In genomic region chr3:58899159-58899952, GRCh38 we compare ENCODE assay signal across 8 cellular contexts.
A peak's percentile ranks its signal among the peaks of the same experiment; 100 is the strongest.
DNase-seq lines count a peak whose midpoint lies in the region; ATAC-seq and TF ChIP-seq lines count a peak whose summit lies in the region.

No MANE protein-coding gene starts in this region.

- H3K36me3 ChIP-seq in endodermal cell (ENCODE audit: control insufficient read depth, insufficient read depth, low read length) (no peaks in the 10 kb centered on the region), gastrocnemius medialis (no peaks in the 10 kb centered on the region), Caco-2 (ENCODE audit: control insufficient read depth, insufficient read depth, low read length) (no peaks in the 10 kb centered on the region)

- no peak overlapping the region for H3K4me3 Mint-ChIP-seq in endodermal cell
- no peak overlapping the region for H3K4me3 Mint-ChIP-seq in Caco-2 (ENCODE audit: unreplicated experiment)

- H3K27ac ChIP-seq in endodermal cell (ENCODE audit: low read depth, low read length) (no peak overlapping the region), gastrocnemius medialis (peak overlapping the region in 1 of 4 donors; percentile 49)

- peak; percentile 47 for DNase-seq in endodermal cell
- DNase-seq in gastrocnemius medialis = peak in 1 of 2 donors; percentile 18
- no peak for DNase-seq in DMS153 (lab: John Stamatoyannopoulos, UW)
- DNase-seq in NCI-H187 (lab: John Stamatoyannopoulos, UW) = no peak
- DNase-seq in Caco-2 = no peak

- H3K36me3 Mint-ChIP-seq in endodermal cell (ENCODE audit: low read depth) = peaks cover 4% of the 10 kb centered on the region
- no peaks in the 10 kb centered on the region for H3K36me3 Mint-ChIP-seq in Caco-2 (ENCODE audit: insufficient read depth, unreplicated experiment)

- CTCF ChIA-PET in Caco-2 (lab: Charles Lee) = no interaction called here

- POLR2A ChIA-PET in Caco-2 (lab: Charles Lee) = no interaction called here

- peak; percentile 86 for ATAC-seq in GM19023 (IDR thresholded peaks at IDR 0.05; ENCODE audit: unreplicated experiment)
- peak; percentile 92 for ATAC-seq in HG02884 (IDR thresholded peaks at IDR 0.05; ENCODE audit: unreplicated experiment)
- peak; percentile 58 for ATAC-seq in SK-N-SH treated with all-trans-retinoic acid at 6 μM for 48 hours
- peak; percentile 44 to 56 for ATAC-seq in gastrocnemius medialis

- H3K9me3 ChIP-seq in endodermal cell (ENCODE audit: control insufficient read depth, low read length) = peaks cover 37% of the 10 kb centered on the region
- H3K9me3 ChIP-seq in gastrocnemius medialis = no peaks in the 10 kb centered on the region
- H3K9me3 ChIP-seq in Caco-2 = peaks cover 7% of the 10 kb centered on the region; the same call in 1 of the 2 replicates

- intact Hi-C loops in gastrocnemius medialis (cut with DNase I; ENCODE audit: low total_unique reads) = no loop called here
- intact Hi-C loops in Caco-2 (cut with micrococcal nuclease; ENCODE audit: unreplicated experiment) = no loop called here

- H3K4me1 ChIP-seq in endodermal cell (ENCODE audit: control insufficient read depth, insufficient read depth, low read length) = peaks cover 13% of the 10 kb centered on the region
- H3K4me1 ChIP-seq in gastrocnemius medialis = no peaks in the 10 kb centered on the region
- no peaks in the 10 kb centered on the region for H3K4me1 ChIP-seq in Caco-2

- H3K27me3 ChIP-seq in endodermal cell (ENCODE audit: control insufficient read depth, insufficient read depth, low read length, poor library complexity, severe bottlenecking) (peaks cover 5% of the 10 kb centered on the region), gastrocnemius medialis (no peaks in the 10 kb centered on the region), Caco-2 (replicated peaks; ENCODE audit: control insufficient read depth, insufficient read depth, low read length) (no peaks in the 10 kb centered on the region)

- H3K9me3 Mint-ChIP-seq in endodermal cell (peaks cover 32% of the 10 kb centered on the region), Caco-2 (ENCODE audit: unreplicated experiment) (peaks cover 17% of the 10 kb centered on the region)

- BruUV-seq in Caco-2 (replicated peaks; lab: Mats Ljungman, UMichigan) = no TSS peak

- H3K27me3 Mint-ChIP-seq in endodermal cell (ENCODE audit: insufficient read depth) (peaks cover 2% of the 10 kb centered on the region), Caco-2 (ENCODE audit: insufficient read depth, unreplicated experiment) (peaks cover 2% of the 10 kb centered on the region)

- no peak for TF ChIP-seq POLR2A in gastrocnemius medialis (IDR thresholded peaks at IDR 0.05)

- WGBS in endodermal cell (ENCODE audit: insufficient coverage in 1 of 2, insufficient read length in 1 of 2), 2 experiments = 85 to 91% methylated on average over 5 to 8 of the region's 8 CpGs

- H3K4me3 ChIP-seq in endodermal cell (ENCODE audit: low read length) = no peak overlapping the region
- H3K4me3 ChIP-seq in gastrocnemius medialis = no peak overlapping the region
- H3K4me3 ChIP-seq in Caco-2 (ENCODE audit: low read depth, low read length) = no peak overlapping the region

- TF ChIP-seq CTCF in endodermal cell (conservative IDR thresholded peaks at IDR 0.05) = no peak
- TF ChIP-seq CTCF in gastrocnemius medialis (IDR thresholded peaks at IDR 0.05 in 4 of 5, conservative IDR thresholded peaks at IDR 0.05 in 1 of 5) = no peak
- no peak for TF ChIP-seq CTCF in Caco-2 (IDR thresholded peaks at IDR 0.05; ENCODE audit: insufficient read depth in 1 of 2, low read depth in 1 of 2, low read length in 1 of 2, severe bottlenecking in 1 of 2, unreplicated experiment in 1 of 2)

- H3K9ac ChIP-seq in endodermal cell (ENCODE audit: extremely low read depth, low read length, poor library complexity, severe bottlenecking) = no peak overlapping the region

- in situ Hi-C loops in gastrocnemius medialis (cut with MboI; ENCODE audit: low sequenced_read_pairs in 4 of 4) = no loop called here

- H3K4me1 Mint-ChIP-seq in endodermal cell (peaks cover 5% of the 10 kb centered on the region), Caco-2 (ENCODE audit: low read depth, unreplicated experiment) (no peaks in the 10 kb centered on the region)

- H3K27ac Mint-ChIP-seq in endodermal cell (no peak overlapping the region), Caco-2 (ENCODE audit: unreplicated experiment) (no peak overlapping the region)

TF ChIP-seq in SK-N-SH treated with all-trans-retinoic acid at 6 μM for 48 hours, 23 proteins besides CTCF, POLR2A, EP300 and RAD21:
- TF ChIP-seq ISL1 (CRISPR knock-in tag; IDR thresholded peaks at IDR 0.05) = no peak
- TF ChIP-seq TCF4 (CRISPR knock-in tag; IDR thresholded peaks at IDR 0.05; ENCODE audit: borderline replicate concordance) = peak; percentile 41; the same call in 1 of the 2 replicates
- TF ChIP-seq ZNF8 (CRISPR knock-in tag; IDR thresholded peaks at IDR 0.05) = no peak
